ENCODE assay signal across 10 cellular contexts in genomic region chr1:47420547-47420946, GRCh38. TPM values are rescaled to one million over a fixed set of nuclear protein-coding genes. Genes with fewer than 3 reads are reported as not detected.
"Had no signal": no experiment of that assay in that cellular context is flagged by ENCODE, and none has a peak within 500 bp of the region (broad histone marks: within the 10 kb centered on the region; RNA-seq: fewer than 3 reads in every experiment).

No MANE protein-coding gene starts in this region.

- ATAC-seq: HepG2 had no signal

- H3K27ac ChIP-seq: HL-60, KMS-11 had no signal

- DNase-seq: IMR-90, KBM-7, KG1 had no signal

- H3K9ac ChIP-seq: KMS-11 had no signal

- H3K4me2 ChIP-seq: KMS-11 had no signal

- FAIRE-seq: HepG2, HTR-8/SVneo had no signal

RNA-seq across cellular contexts. Expression of gene FOXE3, which starts 4.5 kb away (rescaled TPM):
- total RNA-seq: HepG2, HT-29, HT1080, IMR-90 had no signal
- polyA plus RNA-seq: HepG2, IgD-negative memory B cell had no signal
